In the genomic region with DNA sequence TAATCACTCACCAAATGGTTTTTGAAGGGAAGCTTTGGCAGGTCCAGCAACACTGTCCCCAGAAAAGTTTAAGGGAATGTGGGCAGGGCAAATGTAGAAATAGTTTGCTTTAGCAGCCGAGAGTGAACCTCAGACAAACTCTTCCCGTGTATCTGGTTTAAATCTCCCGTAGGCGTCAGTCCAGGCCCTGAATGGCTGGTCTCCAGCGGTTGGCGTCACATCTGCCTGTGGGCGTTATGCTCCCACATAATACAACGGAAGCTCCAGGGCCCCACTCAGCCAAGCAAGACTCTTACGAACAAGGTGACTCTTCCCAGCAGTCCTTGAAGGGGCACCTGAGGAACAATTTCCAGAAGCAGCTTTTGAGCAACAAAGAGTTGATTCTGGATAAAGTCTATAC, we compare ENCODE assay signal across 12 cellular contexts. TPM values are rescaled to one million over a fixed set of nuclear protein-coding genes. Genes with fewer than 3 reads are reported as not detected.
DNase-seq lines count a peak whose midpoint lies in the region; ATAC-seq and TF ChIP-seq lines count a peak whose summit lies in the region.
"Had no signal": no experiment of that assay in that cellular context is flagged by ENCODE, and none has a peak within 500 bp of the region (broad histone marks: within the 10 kb centered on the region; RNA-seq: fewer than 3 reads in every experiment).

No MANE protein-coding gene starts in this region.

- CTCF ChIA-PET in activated naive CD4-positive, alpha-beta T cell treated with anti-CD3 and anti-CD28 coated beads, Interleukin-2, amount 10 ng/mL, durations not matched to agents 7 days and 5 days (lab: Charles Lee): interaction anchor here (2.3 kb wide), 1 partner anchor 18 kb away, joined by 8 read pairs; no protein-coding TSS in a partner anchor

- no peaks in the 10 kb centered on the region for H3K36me3 ChIP-seq in endocrine pancreas (ENCODE audit: control insufficient read depth, insufficient read depth, low read length)
- H3K36me3 ChIP-seq in mucosa of rectum (ENCODE audit: control insufficient read depth in 2 of 2, insufficient read depth in 2 of 2, low read length in 2 of 2): no peaks in the 10 kb centered on the region
- no peaks in the 10 kb centered on the region for H3K36me3 ChIP-seq in upper lobe of left lung

- H3K9me3 ChIP-seq in endocrine pancreas (ENCODE audit: control insufficient read depth, low read length): no peaks in the 10 kb centered on the region
- no peaks in the 10 kb centered on the region for H3K9me3 ChIP-seq in mucosa of rectum (ENCODE audit: control insufficient read depth in 2 of 2, low read length in 2 of 2)
- H3K9me3 ChIP-seq in upper lobe of left lung: no peaks in the 10 kb centered on the region
- H3K9me3 ChIP-seq: testis had no signal

- no peak for TF ChIP-seq CTCF in upper lobe of left lung (IDR thresholded peaks at IDR 0.05)

- H3K27me3 ChIP-seq in endocrine pancreas (ENCODE audit: control insufficient read depth, insufficient read depth, low read length): no peaks in the 10 kb centered on the region
- H3K27me3 ChIP-seq in mucosa of rectum (ENCODE audit: control insufficient read depth in 2 of 2, insufficient read depth in 2 of 2, low read length in 2 of 2): no peaks in the 10 kb centered on the region
- no peaks in the 10 kb centered on the region for H3K27me3 ChIP-seq in upper lobe of left lung
- H3K27me3 ChIP-seq: testis had no signal

- no peak for DNase-seq in activated naive CD4-positive, alpha-beta T cell treated with anti-CD3 and anti-CD28 coated beads, Interleukin-2, amount 10 ng/mL, durations not matched to agents 7 days and 5 days
- DNase-seq in activated naive CD4-positive, alpha-beta T cell treated with Interleukin-2 at 50 U/mL for 16 hours: no peak
- no peak for DNase-seq in upper lobe of left lung
- DNase-seq in EL: no peak
- DNase-seq: NK-92 treated with Interleukin-12 subunit alpha and Interleukin-12 subunit beta, amount 100 ng/mL, for 24 hours; testis had no signal

- TF ChIP-seq POLR2A in upper lobe of left lung (IDR thresholded peaks at IDR 0.05): no peak

- H3K9me3 Mint-ChIP-seq in activated naive CD4-positive, alpha-beta T cell treated with anti-CD3 and anti-CD28 coated beads, Interleukin-2, amount 10 ng/mL, durations not matched to agents 7 days and 5 days: no peaks in the 10 kb centered on the region
- H3K9me3 Mint-ChIP-seq: activated naive CD4-positive, alpha-beta T cell treated with anti-CD3 and anti-CD28 coated beads, Interleukin-2, amount 50 U/mL, for 24 hours; WTC11 had no signal

- ATAC-seq in upper lobe of left lung (ENCODE audit: low FRiP score in 2 of 2) (no peak), GM21381 (IDR thresholded peaks at IDR 0.05; ENCODE audit: unreplicated experiment) (no peak), GM18907 (IDR thresholded peaks at IDR 0.05; ENCODE audit: unreplicated experiment) (no peak)

- H3K9ac ChIP-seq in endocrine pancreas (ENCODE audit: control insufficient read depth, insufficient read depth, low read length) (peak overlapping the region; percentile 55), mucosa of rectum (ENCODE audit: low read depth in 1 of 2, low read length in 2 of 2) (peak overlapping the region; percentile 47 to 80)

- peak overlapping the region; percentile 11 for H3K4me3 Mint-ChIP-seq in activated naive CD4-positive, alpha-beta T cell treated with anti-CD3 and anti-CD28 coated beads, Interleukin-2, amount 10 ng/mL, durations not matched to agents 7 days and 5 days
- H3K4me3 Mint-ChIP-seq: WTC11 had no signal

- H3K27me3 Mint-ChIP-seq in activated naive CD4-positive, alpha-beta T cell treated with anti-CD3 and anti-CD28 coated beads, Interleukin-2, amount 10 ng/mL, durations not matched to agents 7 days and 5 days: peaks cover 18% of the 10 kb centered on the region
- H3K27me3 Mint-ChIP-seq: activated naive CD4-positive, alpha-beta T cell treated with anti-CD3 and anti-CD28 coated beads, Interleukin-2, amount 50 U/mL, for 24 hours had no signal

- WGBS in upper lobe of left lung, 2 donors: 64 to 72% methylated on average over 8 to 9 of the region's 9 CpGs

- H3K4me3 ChIP-seq in endocrine pancreas (ENCODE audit: control insufficient read depth, insufficient read depth, low read length) (peak overlapping the region; percentile 22), mucosa of rectum (ENCODE audit: low read length in 2 of 2) (peak overlapping the region in 1 of 2 donors; percentile 65), upper lobe of left lung (peak overlapping the region in 3 of 4 donors; percentile 50 to 58 (median 50))

- H3K27ac ChIP-seq in mucosa of rectum (ENCODE audit: low read depth in 2 of 2, low read length in 2 of 2) (peak overlapping the region; percentile 91 to 94), upper lobe of left lung (peak overlapping the region; percentile 83 to 90 (median 90))

- H3K4me1 ChIP-seq in endocrine pancreas (ENCODE audit: control insufficient read depth, insufficient read depth, low read length) (peaks cover 4% of the 10 kb centered on the region), mucosa of rectum (ENCODE audit: control insufficient read depth in 2 of 2, insufficient read depth in 2 of 2, low read length in 2 of 2) (peaks cover 15 to 17% of the 10 kb centered on the region in 2 donors), upper lobe of left lung (peaks cover 19 to 35% (median 23%) of the 10 kb centered on the region in 4 donors)

- H3K4me1 Mint-ChIP-seq in activated naive CD4-positive, alpha-beta T cell treated with anti-CD3 and anti-CD28 coated beads, Interleukin-2, amount 10 ng/mL, durations not matched to agents 7 days and 5 days: peaks cover 7% of the 10 kb centered on the region

- H3K27ac Mint-ChIP-seq in activated naive CD4-positive, alpha-beta T cell treated with anti-CD3 and anti-CD28 coated beads, Interleukin-2, amount 10 ng/mL, durations not matched to agents 7 days and 5 days: no peak overlapping the region
- H3K27ac Mint-ChIP-seq: activated naive CD4-positive, alpha-beta T cell treated with anti-CD3 and anti-CD28 coated beads, Interleukin-2, amount 50 U/mL, for 24 hours had no signal

- no peak for TF ChIP-seq EP300 in upper lobe of left lung (IDR thresholded peaks at IDR 0.05)

- no peaks in the 10 kb centered on the region for H3K36me3 Mint-ChIP-seq in activated naive CD4-positive, alpha-beta T cell treated with anti-CD3 and anti-CD28 coated beads, Interleukin-2, amount 10 ng/mL, durations not matched to agents 7 days and 5 days
- H3K36me3 Mint-ChIP-seq: activated naive CD4-positive, alpha-beta T cell treated with anti-CD3 and anti-CD28 coated beads, Interleukin-2, amount 50 U/mL, for 24 hours; WTC11 had no signal

RNA-seq across cellular contexts. Expression of gene ZC2HC1C, which starts 0.9 kb away (rescaled TPM):
- 10 to 100 TPM in 3 of 6 donors, 1 to 10 TPM in 3; 3.2 to 21.0 (median 9.7) TPM for total RNA-seq in upper lobe of left lung

RNA-seq across cellular contexts. Expression of gene ACYP1, which starts 6.6 kb away (rescaled TPM):
- total RNA-seq in upper lobe of left lung: 10 to 100 TPM in 5 of 6 donors, 1 to 10 TPM in 1; 7.9 to 46.1 (median 13.7) TPM

RNA-seq across cellular contexts. Expression of gene MLH3, which starts 19.1 kb away (rescaled TPM):
- total RNA-seq in upper lobe of left lung: 10 to 100 TPM; 15.9 to 87.0 (median 24.5) TPM

RNA-seq across cellular contexts. Expression of gene NEK9, which starts 56.5 kb away (rescaled TPM):
- total RNA-seq in upper lobe of left lung: 10 to 100 TPM; 37.5 to 96.4 (median 78.9) TPM
